Comparison of ENCODE assay signal across 8 cellular contexts in the genomic region with DNA sequence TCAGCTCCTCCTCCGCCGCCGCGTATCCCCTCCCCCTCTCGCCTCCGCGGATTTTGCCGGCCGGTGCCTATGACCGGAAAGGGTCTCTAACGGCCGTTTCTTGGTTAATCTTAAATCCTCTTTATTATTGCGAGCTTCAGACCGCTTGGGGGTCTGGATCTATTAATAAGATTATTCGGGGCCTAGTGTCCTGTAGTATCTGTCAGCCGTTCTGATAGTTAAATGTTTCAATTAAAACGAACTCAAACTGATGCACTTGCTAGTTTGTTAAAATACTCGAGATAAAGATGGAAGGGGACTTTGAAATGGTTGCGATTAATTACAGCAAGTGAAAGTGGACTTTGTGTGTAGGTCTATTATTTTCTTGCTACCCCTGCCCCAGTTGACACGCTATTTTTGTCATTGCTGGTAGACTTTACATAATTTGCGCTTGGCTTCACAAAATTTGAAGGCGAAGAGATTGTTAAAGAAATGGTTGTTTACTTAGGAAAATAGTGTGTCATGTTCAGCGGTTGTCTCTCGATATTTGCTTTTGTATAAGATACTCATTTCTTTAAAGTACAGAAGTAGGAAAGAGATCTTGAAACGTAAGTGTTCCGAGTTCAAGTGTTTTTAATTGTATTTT. TPM values are rescaled to one million over a fixed set of nuclear protein-coding genes. Genes with fewer than 3 reads are reported as not detected.
DNase-seq lines count a peak whose midpoint lies in the region; ATAC-seq, FAIRE-seq and TF ChIP-seq lines count a peak whose summit lies in the region.

No MANE protein-coding gene starts in this region.

- FAIRE-seq in D721Med (lab: Jason Lieb, UNC), result no peak

- H3K27me3 Mint-ChIP-seq in CD8-positive, alpha-beta memory T cell, result peaks cover 0 to 2% of the 10 kb centered on the region in 2 donors
- H3K27me3 Mint-ChIP-seq in T-helper 2 cell treated with Interferon-gamma antibody and Interleukin-4, amounts not matched to agents 5 μg/mL and 100 μg/mL, for 36 hours (ENCODE audit: low read depth), result no peaks in the 10 kb centered on the region
- no peaks in the 10 kb centered on the region for H3K27me3 Mint-ChIP-seq in effector memory CD8-positive, alpha-beta T cell
- no peaks in the 10 kb centered on the region for H3K27me3 Mint-ChIP-seq in stimulated activated naive B cell treated with anti-CD40 and anti-IgM and Interleukin-4, amounts not matched to agents 10 μg/mL and 1 μg/mL and 100 μg/mL, for 72 hours

- H3K27ac Mint-ChIP-seq in CD8-positive, alpha-beta memory T cell, result peak overlapping the region; percentile 99 to 100 (median 100)
- H3K27ac Mint-ChIP-seq in T-helper 2 cell treated with Interferon-gamma antibody and Interleukin-4, amounts not matched to agents 5 μg/mL and 100 μg/mL, for 36 hours, result peak overlapping the region; percentile 100
- H3K27ac Mint-ChIP-seq in effector memory CD8-positive, alpha-beta T cell, result peak overlapping the region; percentile 99
- H3K27ac Mint-ChIP-seq in stimulated activated naive B cell treated with anti-CD40 and anti-IgM and Interleukin-4, amounts not matched to agents 10 μg/mL and 1 μg/mL and 100 μg/mL, for 72 hours, result peak overlapping the region; percentile 100

- H3K4me1 Mint-ChIP-seq in CD8-positive, alpha-beta memory T cell, result peaks cover 57 to 64% (median 61%) of the 10 kb centered on the region in 3 donors
- H3K4me1 Mint-ChIP-seq in T-helper 2 cell treated with Interferon-gamma antibody and Interleukin-4, amounts not matched to agents 5 μg/mL and 100 μg/mL, for 36 hours (ENCODE audit: low read depth), result peaks cover 30% of the 10 kb centered on the region
- H3K4me1 Mint-ChIP-seq in effector memory CD8-positive, alpha-beta T cell (ENCODE audit: low read depth in 2 of 2), result peaks cover 27 to 50% of the 10 kb centered on the region in 2 donors
- H3K4me1 Mint-ChIP-seq in stimulated activated naive B cell treated with anti-CD40 and anti-IgM and Interleukin-4, amounts not matched to agents 10 μg/mL and 1 μg/mL and 100 μg/mL, for 72 hours, result peaks cover 7 to 28% of the 10 kb centered on the region in 2 donors

- POLR2A ChIA-PET in CD8-positive, alpha-beta memory T cell (lab: Charles Lee), result interaction anchor here (0.6 to 5.3 kb wide), 8 partner anchors 8 to 1006 kb away, joined by 3 to 56 read pairs (median 6); a partner anchor contains a TSS

- CTCF ChIA-PET in CD8-positive, alpha-beta memory T cell (lab: Charles Lee), result interaction anchor here (1.1 to 2.6 kb wide), 4 partner anchors 8 to 64 kb away, joined by 4 to 13 read pairs (median 7); a partner anchor contains a TSS

- peaks cover 0 to 47% (median 5%) of the 10 kb centered on the region in 3 donors for H3K36me3 Mint-ChIP-seq in CD8-positive, alpha-beta memory T cell
- H3K36me3 Mint-ChIP-seq in T-helper 2 cell treated with Interferon-gamma antibody and Interleukin-4, amounts not matched to agents 5 μg/mL and 100 μg/mL, for 36 hours (ENCODE audit: low read depth), result peaks cover 54% of the 10 kb centered on the region
- peaks cover 69% of the 10 kb centered on the region for H3K36me3 Mint-ChIP-seq in effector memory CD8-positive, alpha-beta T cell (ENCODE audit: insufficient read depth)
- peaks cover 11 to 36% of the 10 kb centered on the region in 2 donors for H3K36me3 Mint-ChIP-seq in stimulated activated naive B cell treated with anti-CD40 and anti-IgM and Interleukin-4, amounts not matched to agents 10 μg/mL and 1 μg/mL and 100 μg/mL, for 72 hours

- H3K9me3 Mint-ChIP-seq in CD8-positive, alpha-beta memory T cell, result no peaks in the 10 kb centered on the region
- H3K9me3 Mint-ChIP-seq in T-helper 2 cell treated with Interferon-gamma antibody and Interleukin-4, amounts not matched to agents 5 μg/mL and 100 μg/mL, for 36 hours, result no peaks in the 10 kb centered on the region
- no peaks in the 10 kb centered on the region for H3K9me3 Mint-ChIP-seq in effector memory CD8-positive, alpha-beta T cell
- H3K9me3 Mint-ChIP-seq in stimulated activated naive B cell treated with anti-CD40 and anti-IgM and Interleukin-4, amounts not matched to agents 10 μg/mL and 1 μg/mL and 100 μg/mL, for 72 hours, result no peaks in the 10 kb centered on the region

- H3K36me3 ChIP-seq in CD8-positive, alpha-beta memory T cell (ENCODE audit: insufficient read depth, low read length), result peaks cover 12% of the 10 kb centered on the region
- peaks cover 5 to 16% of the 10 kb centered on the region in 2 donors for H3K36me3 ChIP-seq in mucosa of rectum (ENCODE audit: control insufficient read depth in 2 of 2, insufficient read depth in 2 of 2, low read length in 2 of 2)

- H3K27me3 ChIP-seq in CD8-positive, alpha-beta memory T cell (ENCODE audit: insufficient read depth, low read length, poor library complexity, severe bottlenecking), result no peaks in the 10 kb centered on the region
- H3K27me3 ChIP-seq in mucosa of rectum (ENCODE audit: control insufficient read depth in 2 of 2, insufficient read depth in 2 of 2, low read length in 2 of 2), result no peaks in the 10 kb centered on the region

- peak overlapping the region; percentile 99 for H3K27ac ChIP-seq in CD8-positive, alpha-beta memory T cell (ENCODE audit: low read depth, low read length)
- peak overlapping the region; percentile 97 to 100 for H3K27ac ChIP-seq in mucosa of rectum (ENCODE audit: low read depth in 2 of 2, low read length in 2 of 2)

- H3K9me3 ChIP-seq in CD8-positive, alpha-beta memory T cell (ENCODE audit: low read length), result no peaks in the 10 kb centered on the region
- no peaks in the 10 kb centered on the region for H3K9me3 ChIP-seq in mucosa of rectum (ENCODE audit: control insufficient read depth in 2 of 2, low read length in 2 of 2)

- peak overlapping the region; percentile 93 to 100 (median 98) for H3K4me3 Mint-ChIP-seq in CD8-positive, alpha-beta memory T cell
- H3K4me3 Mint-ChIP-seq in T-helper 2 cell treated with Interferon-gamma antibody and Interleukin-4, amounts not matched to agents 5 μg/mL and 100 μg/mL, for 36 hours, result peak overlapping the region; percentile 98
- peak overlapping the region; percentile 95 to 99 for H3K4me3 Mint-ChIP-seq in effector memory CD8-positive, alpha-beta T cell
- peak overlapping the region; percentile 93 to 98 for H3K4me3 Mint-ChIP-seq in stimulated activated naive B cell treated with anti-CD40 and anti-IgM and Interleukin-4, amounts not matched to agents 10 μg/mL and 1 μg/mL and 100 μg/mL, for 72 hours

- H3K9ac ChIP-seq in mucosa of rectum (ENCODE audit: low read depth in 1 of 2, low read length in 2 of 2), result peak overlapping the region; percentile 94 to 99

- DNase-seq in CD8-positive, alpha-beta memory T cell, result peak in 3 of 5 donors; percentile 48 to 74 (median 59)
- peak; percentile 80 for DNase-seq in T-helper 2 cell treated with Interferon-gamma antibody and Interleukin-4, amounts not matched to agents 5 μg/mL and 100 μg/mL, for 36 hours (ENCODE audit: low spot score)
- peak in 2 of 3 experiments; percentile 48 to 49 for DNase-seq in effector memory CD8-positive, alpha-beta T cell
- DNase-seq in stimulated activated naive B cell treated with anti-CD40 and anti-IgM and Interleukin-4, amounts not matched to agents 10 μg/mL and 1 μg/mL and 100 μg/mL, for 72 hours, result peak; percentile 70
- DNase-seq in D721Med (ENCODE audit: insufficient read length, low spot score), result no peak

- peak overlapping the region; percentile 98 for H3K4me3 ChIP-seq in CD8-positive, alpha-beta memory T cell (ENCODE audit: low read length)
- H3K4me3 ChIP-seq in mucosa of rectum (ENCODE audit: low read length in 2 of 2), result peak overlapping the region; percentile 93 to 99

- no peak for TF ChIP-seq CTCF in D721Med (IDR thresholded peaks at IDR 0.05; ENCODE audit: insufficient read depth, missing control alignments)

- ATAC-seq in HG02678 (IDR thresholded peaks at IDR 0.05; ENCODE audit: unreplicated experiment) (peak; percentile 13), GM18909 (IDR thresholded peaks at IDR 0.05; ENCODE audit: poor library complexity, unreplicated experiment) (no peak)
- peak; percentile 1 for ATAC-seq in effector memory CD8-positive, alpha-beta T cell (replicated peaks)
- ATAC-seq in stimulated activated naive B cell treated with anti-CD40 and anti-IgM and Interleukin-4, amounts not matched to agents 10 μg/mL and 1 μg/mL and 100 μg/mL, for 72 hours (replicated peaks), result no peak

- peaks cover 39% of the 10 kb centered on the region for H3K4me1 ChIP-seq in CD8-positive, alpha-beta memory T cell (ENCODE audit: insufficient read depth, low read length)
- H3K4me1 ChIP-seq in mucosa of rectum (ENCODE audit: control insufficient read depth in 2 of 2, insufficient read depth in 2 of 2, low read length in 2 of 2), result peaks cover 11 to 14% of the 10 kb centered on the region in 2 donors

RNA-seq across cellular contexts. Expression of a gene that starts 0.8 kb away (rescaled TPM):
- 100 to 1,000 TPM; 316 to 339 TPM for total RNA-seq in CD8-positive, alpha-beta memory T cell
- polyA plus RNA-seq in CD8-positive, alpha-beta memory T cell, result 715 TPM

RNA-seq across cellular contexts. Expression of a gene that starts 1.7 kb away (rescaled TPM):
- total RNA-seq in CD8-positive, alpha-beta memory T cell, result 100 to 1,000 TPM; 194 to 196 TPM
- polyA plus RNA-seq in CD8-positive, alpha-beta memory T cell, result 50.9 TPM

RNA-seq across cellular contexts. Expression of a gene that starts 44.9 kb away (rescaled TPM):
- total RNA-seq in CD8-positive, alpha-beta memory T cell, result 10 to 100 TPM; 38.0 to 41.0 TPM
- polyA plus RNA-seq in CD8-positive, alpha-beta memory T cell, result 3.3 TPM

RNA-seq across cellular contexts. Expression of a gene that starts 52.1 kb away (rescaled TPM):
- under 1 TPM; 0.60 to 0.63 TPM for total RNA-seq in CD8-positive, alpha-beta memory T cell
- 1.7 TPM for polyA plus RNA-seq in CD8-positive, alpha-beta memory T cell

Comparison
In these comparisons a context has a peak if more than half of its experiments do, and no peak if none do; other contexts are left out.
1. ATAC-seq: peak in HG02678 (single experiment) and effector memory CD8-positive, alpha-beta T cell (single experiment); none in stimulated activated naive B cell treated with anti-CD40 and anti-IgM and Interleukin-4, amounts not matched to agents 10 μg/mL and 1 μg/mL and 100 μg/mL, for 72 hours (0 of 2) and GM18909 (single experiment).
2. Peak in every context shown above with its lines, with median percentiles within 50 percentile points of each other: H3K27ac Mint-ChIP-seq and H3K4me3 Mint-ChIP-seq.